26 cellular contexts compared by ENCODE assay signal in genomic region chr10:49414496-49414895, GRCh38. TPM values are rescaled to one million over a fixed set of nuclear protein-coding genes. Genes with fewer than 3 reads are reported as not detected.
DNase-seq lines count a peak whose midpoint lies in the region; TF ChIP-seq lines count a peak whose summit lies in the region.
"Had no signal": no experiment of that assay in that cellular context is flagged by ENCODE, and none has a peak within 500 bp of the region (broad histone marks: within the 10 kb centered on the region; RNA-seq: fewer than 3 reads in every experiment).

No MANE protein-coding gene starts in this region.

- H3K27me3 ChIP-seq in vagina: no peaks in the 10 kb centered on the region
- H3K27me3 ChIP-seq: BLaER1 treated with 17β-estradiol and CSF1 and Interleukin-3, amounts not matched to agents 10 nM and 100 nM had no signal

- no peak for TF ChIP-seq POLR2A in vagina (IDR thresholded peaks at IDR 0.05)

- peaks cover 7% of the 10 kb centered on the region for H3K4me1 ChIP-seq in vagina
- H3K4me1 ChIP-seq: A549; BLaER1 treated with 17β-estradiol and CSF1 and Interleukin-3, amounts not matched to agents 10 nM and 100 nM had no signal

- no peaks in the 10 kb centered on the region for H3K36me3 ChIP-seq in vagina
- H3K36me3 ChIP-seq: BLaER1 treated with 17β-estradiol and CSF1 and Interleukin-3, amounts not matched to agents 10 nM and 100 nM had no signal

- H3K9me3 ChIP-seq in vagina: no peaks in the 10 kb centered on the region
- H3K9me3 ChIP-seq: A549; BLaER1 treated with 17β-estradiol and CSF1 and Interleukin-3, amounts not matched to agents 10 nM and 100 nM; Caco-2 had no signal

- H3K4me3 ChIP-seq in LNCaP clone FGC (ENCODE audit: low read depth, low read length) (no peak overlapping the region), vagina (no peak overlapping the region)
- H3K4me3 ChIP-seq: A549; BLaER1 treated with 17β-estradiol and CSF1 and Interleukin-3, amounts not matched to agents 10 nM and 100 nM had no signal

- no peak overlapping the region for H3K27ac ChIP-seq in vagina
- H3K27ac ChIP-seq: 22Rv1; A549; BLaER1 treated with 17β-estradiol and CSF1 and Interleukin-3, amounts not matched to agents 10 nM and 100 nM; C4-2B had no signal

- intact Hi-C loops in vagina (cut with DNase I): no loop called here

- DNase-seq in D341Med (ENCODE audit: low spot score) (peak; percentile 10), LNCaP clone FGC (ENCODE audit: low read depth) (peak; percentile 60), cerebellar cortex (ENCODE audit: low spot score) (peak; percentile 64), vagina (ENCODE audit: extremely low spot score in 2 of 2) (peak; percentile 28 to 40), NCI-H345 treated with DMSO at 0.1 percent for 48 hours (lab: John Stamatoyannopoulos, UW; ENCODE audit: unreplicated experiment) (no peak)
- no peak for DNase-seq in stimulated activated CD4-positive, alpha-beta T cell treated with anti-CD3 and anti-CD28 coated beads, Interleukin-1b, Interleukin-23, amount 100 ng/mL, for 48 hours
- no peak for DNase-seq in stimulated activated naive CD4-positive, alpha-beta T cell treated with Interleukin-2 at 50 U/mL for 16 hours (lab: John Stamatoyannopoulos, UW)
- DNase-seq: AML-193; Caco-2; Calu3; CD4-positive, alpha-beta T cell; CD8-positive, alpha-beta T cell; DMS 273 treated with DMSO at 0.1 percent for 48 hours; DMS153; DMS53; DMS79; DND-41; EL; GF-D8 had no signal

- TF ChIP-seq CTCF in LNCaP clone FGC (IDR thresholded peaks at IDR 0.05; ENCODE audit: control insufficient read depth, extremely low read depth, insufficient read depth) (no peak), vagina (IDR thresholded peaks at IDR 0.05) (no peak)

RNA-seq across cellular contexts. Expression of gene DRGX, which starts 18.6 kb away (rescaled TPM):
- total RNA-seq in vagina: not detected
- total RNA-seq: A172; B cell; Caco-2; Calu3; CD4-positive, alpha-beta T cell; CD8-positive, alpha-beta T cell; Daoy had no signal

Comparison
In these comparisons a context has a peak if more than half of its experiments do, and no peak if none do; other contexts are left out.
1. DNase-seq: peak in D341Med (single experiment), LNCaP clone FGC (single experiment), cerebellar cortex (single experiment) and vagina (2 of 2); none in stimulated activated CD4-positive, alpha-beta T cell treated with anti-CD3 and anti-CD28 coated beads, Interleukin-1b, Interleukin-23, amount 100 ng/mL, for 48 hours (single experiment), NCI-H345 treated with DMSO at 0.1 percent for 48 hours (single experiment) and stimulated activated naive CD4-positive, alpha-beta T cell treated with Interleukin-2 at 50 U/mL for 16 hours (single experiment).